Comparison of ENCODE assay signal across 10 cellular contexts in the genomic region with DNA sequence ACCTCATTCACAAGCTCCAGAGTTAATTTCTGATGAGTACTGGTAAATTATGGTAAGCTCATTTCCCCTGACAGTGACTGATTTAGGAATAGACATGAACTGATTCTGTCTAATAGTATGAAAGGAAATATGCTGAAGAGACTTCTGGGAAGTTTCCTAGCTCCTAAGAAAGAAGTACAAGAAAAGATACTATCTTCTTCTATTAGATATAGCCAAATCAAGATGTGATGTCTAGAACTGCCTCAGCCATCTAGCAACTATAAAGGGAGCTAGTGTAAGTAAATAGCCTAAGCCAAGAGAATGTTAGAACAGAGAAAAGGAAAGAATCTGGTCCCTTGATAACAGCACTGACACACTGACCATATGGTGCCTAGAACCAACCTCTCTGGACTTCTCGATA.
"Had no signal": no experiment of that assay in that cellular context is flagged by ENCODE, and none has a peak within 500 bp of the region (broad histone marks: within the 10 kb centered on the region; RNA-seq: fewer than 3 reads in every experiment).

No MANE protein-coding gene starts in this region.

- H3K4me3 ChIP-seq: cardiac muscle cell, colonic mucosa, skin epidermis, stomach had no signal

- DNase-seq: activated B cell treated with CpG ODN at 0.5 μM for 24 hours; activated CD4-positive, alpha-beta T cell treated with anti-CD3 and anti-CD28 coated beads, Interleukin-2, amount 10 ng/mL, durations not matched to agents 24 days and 14 days; activated T-cell treated with anti-CD3 and anti-CD28 coated beads for 4 hours; colonic mucosa; hypothalamus; stimulated activated CD4-positive, alpha-beta T cell treated with anti-CD3 and anti-CD28 coated beads, Interleukin-4, amount 100 ng/mL, for 4 hours; stomach had no signal

- H3K9me3 ChIP-seq: colonic mucosa, stomach had no signal

- H3K4me1 ChIP-seq: colonic mucosa had no signal

- H3K9me3 Mint-ChIP-seq: activated B cell treated with CpG ODN at 0.5 μM for 24 hours; activated CD4-positive, alpha-beta T cell treated with anti-CD3 and anti-CD28 coated beads, Interleukin-2, amount 10 ng/mL, durations not matched to agents 24 days and 14 days; T-helper 1 cell treated with Interleukin-12 subunit alpha and Interleukin-12 subunit beta and Interleukin-4 antibody, amounts not matched to agents 30 μg/mL and 1 μg/mL, for 36 hours had no signal

- H3K27ac Mint-ChIP-seq: activated B cell treated with CpG ODN at 0.5 μM for 24 hours; activated CD4-positive, alpha-beta T cell treated with anti-CD3 and anti-CD28 coated beads, Interleukin-2, amount 10 ng/mL, durations not matched to agents 24 days and 14 days; T-helper 1 cell treated with Interleukin-12 subunit alpha and Interleukin-12 subunit beta and Interleukin-4 antibody, amounts not matched to agents 30 μg/mL and 1 μg/mL, for 36 hours had no signal

- H3K4me3 Mint-ChIP-seq: activated B cell treated with CpG ODN at 0.5 μM for 24 hours; activated CD4-positive, alpha-beta T cell treated with anti-CD3 and anti-CD28 coated beads, Interleukin-2, amount 10 ng/mL, durations not matched to agents 24 days and 14 days; T-helper 1 cell treated with Interleukin-12 subunit alpha and Interleukin-12 subunit beta and Interleukin-4 antibody, amounts not matched to agents 30 μg/mL and 1 μg/mL, for 36 hours had no signal

- H3K36me3 ChIP-seq: colonic mucosa had no signal

- H3K27ac ChIP-seq: cardiac muscle cell, colonic mucosa, skin epidermis, stomach had no signal

- H3K27me3 ChIP-seq: cardiac muscle cell, colonic mucosa, stomach had no signal

- H3K27me3 Mint-ChIP-seq: activated B cell treated with CpG ODN at 0.5 μM for 24 hours; activated CD4-positive, alpha-beta T cell treated with anti-CD3 and anti-CD28 coated beads, Interleukin-2, amount 10 ng/mL, durations not matched to agents 24 days and 14 days had no signal
